Comparison of ENCODE assay signal across 9 cellular contexts in the genomic region with DNA sequence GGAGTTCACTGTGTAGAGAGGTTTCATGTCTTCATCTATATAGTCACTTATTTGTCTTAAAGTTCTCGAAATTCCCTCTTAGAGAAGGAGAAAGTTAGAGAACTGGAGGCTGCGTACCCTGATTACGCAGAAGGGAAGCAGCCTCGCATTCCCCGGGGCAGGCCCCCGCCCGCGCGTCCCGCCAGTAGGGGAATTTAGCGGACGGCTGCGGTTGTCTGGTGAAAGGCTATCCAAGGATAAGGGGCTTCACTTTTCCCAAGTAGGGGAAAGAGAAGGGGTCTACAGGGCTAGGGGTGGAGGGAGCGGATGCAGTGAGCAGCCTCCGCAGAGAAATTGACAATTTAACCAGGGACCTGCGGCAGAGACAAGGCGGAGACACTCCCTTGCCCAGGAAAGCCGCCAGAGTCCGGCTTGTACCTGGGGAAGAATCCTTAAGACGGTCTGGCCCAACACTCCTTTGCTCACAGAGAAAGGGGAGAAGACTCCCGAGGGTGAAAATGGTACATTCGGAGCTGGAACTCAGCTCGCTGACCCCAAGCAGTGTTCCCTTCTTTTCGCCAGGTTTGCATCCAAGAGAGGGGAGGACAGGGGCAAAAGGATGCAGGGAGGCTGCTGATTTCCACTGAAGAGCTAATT. TPM values are rescaled to one million over a fixed set of nuclear protein-coding genes. Genes with fewer than 3 reads are reported as not detected.
A peak's percentile ranks its signal among the peaks of the same experiment; 100 is the strongest.
DNase-seq lines count a peak whose midpoint lies in the region; ATAC-seq and TF ChIP-seq lines count a peak whose summit lies in the region.
"Had no signal": no experiment of that assay in that cellular context is flagged by ENCODE, and none has a peak within 500 bp of the region (broad histone marks: within the 10 kb centered on the region; RNA-seq: fewer than 3 reads in every experiment).

No MANE protein-coding gene starts in this region.

- H3K23ac ChIP-seq in trophoblast cell (ENCODE audit: low read length) = no peak overlapping the region

- H2AFZ ChIP-seq in trophoblast cell (ENCODE audit: insufficient read depth, low read length, poor library complexity) = no peak overlapping the region

- H3K36me3 Mint-ChIP-seq in CD14-positive monocyte = peaks cover 0 to 4% of the 10 kb centered on the region in 2 donors
- H3K36me3 Mint-ChIP-seq in activated naive CD8-positive, alpha-beta T cell treated with anti-CD3 and anti-CD28 coated beads, Interleukin-2, amount 10 ng/mL, durations not matched to agents 7 days and 5 days = no peaks in the 10 kb centered on the region

- WGBS in trophoblast cell (ENCODE audit: extremely low coverage, insufficient coverage, insufficient read length) = no CpG with 5 or more reads among the region's 24 CpGs

- peaks cover 23% of the 10 kb centered on the region for H3K27me3 ChIP-seq in trophoblast cell (ENCODE audit: insufficient read depth, low read length)

- H3K4me2 ChIP-seq in trophoblast cell (ENCODE audit: low read length) = peak overlapping the region; percentile 80

- intact Hi-C loops in CD14-positive monocyte (cut with micrococcal nuclease) (no loop called here), left ventricle myocardium superior (cut with micrococcal nuclease) (loop anchor here (10.0 kb wide), 1 partner anchor 160 kb away; no protein-coding TSS in a partner anchor)

- H3K18ac ChIP-seq in trophoblast cell (ENCODE audit: low read length) = no peak overlapping the region

- H3K27me3 Mint-ChIP-seq in CD14-positive monocyte (ENCODE audit: low read depth in 3 of 3) = peaks cover 42 to 51% (median 46%) of the 10 kb centered on the region in 3 donors
- peaks cover 60% of the 10 kb centered on the region for H3K27me3 Mint-ChIP-seq in activated naive CD8-positive, alpha-beta T cell treated with anti-CD3 and anti-CD28 coated beads, Interleukin-2, amount 10 ng/mL, durations not matched to agents 7 days and 5 days

- peaks cover 36% of the 10 kb centered on the region for H3K4me1 Mint-ChIP-seq in CD14-positive monocyte
- H3K4me1 Mint-ChIP-seq in activated naive CD8-positive, alpha-beta T cell treated with anti-CD3 and anti-CD28 coated beads, Interleukin-2, amount 10 ng/mL, durations not matched to agents 7 days and 5 days = peaks cover 14% of the 10 kb centered on the region

- H4K8ac ChIP-seq in trophoblast cell (ENCODE audit: low read depth, low read length) = no peak overlapping the region

- peaks cover 5% of the 10 kb centered on the region for H3K9me3 ChIP-seq in trophoblast cell (ENCODE audit: insufficient read depth, low read depth, low read length)

- H3K14ac ChIP-seq in trophoblast cell (ENCODE audit: low read length) = no peak overlapping the region

- ATAC-seq in activated naive CD8-positive, alpha-beta T cell treated with anti-CD3 and anti-CD28 coated beads, Interleukin-2, amount 10 ng/mL, durations not matched to agents 7 days and 5 days (ENCODE audit: low read depth) = no peak
- ATAC-seq in left ventricle myocardium superior = peak; percentile 38
- ATAC-seq in HG02938 (IDR thresholded peaks at IDR 0.05; ENCODE audit: unreplicated experiment) = no peak
- ATAC-seq: effector memory CD8-positive, alpha-beta T cell had no signal

- H3K4ac ChIP-seq in trophoblast cell (ENCODE audit: low read depth, low read length) = no peak overlapping the region

- DNase-seq in CD14-positive monocyte (ENCODE audit: low spot score) (no peak), left ventricle myocardium superior (peak; percentile 59), trophoblast cell (no peak), GM19240 (ENCODE audit: insufficient read length, low spot score) (no peak)
- DNase-seq in activated naive CD8-positive, alpha-beta T cell treated with anti-CD3 and anti-CD28 coated beads, Interleukin-2, amount 10 ng/mL, durations not matched to agents 7 days and 5 days = peak; percentile 15
- DNase-seq in stimulated activated CD4-positive, alpha-beta T cell treated with anti-CD3 and anti-CD28 coated beads, Interleukin-4, amount 100 ng/mL, for 1 hour = no peak
- no peak for DNase-seq in activated T-cell treated with anti-CD3 and anti-CD28 coated beads, Interleukin-2, amount 50 U/mL, for 48 hours
- DNase-seq: effector memory CD8-positive, alpha-beta T cell had no signal

- no peak overlapping the region for H4K12ac ChIP-seq in trophoblast cell (ENCODE audit: low read depth, low read length)

- H2BK5ac ChIP-seq in trophoblast cell (ENCODE audit: low read depth, low read length, poor library complexity) = no peak overlapping the region

- no peaks in the 10 kb centered on the region for H3K36me3 ChIP-seq in trophoblast cell (ENCODE audit: control insufficient read depth in 1 of 2, insufficient read depth in 2 of 2, low read length in 2 of 2)

- no peak overlapping the region for H3K27ac Mint-ChIP-seq in CD14-positive monocyte
- no peak overlapping the region for H3K27ac Mint-ChIP-seq in activated naive CD8-positive, alpha-beta T cell treated with anti-CD3 and anti-CD28 coated beads, Interleukin-2, amount 10 ng/mL, durations not matched to agents 7 days and 5 days
- H3K27ac Mint-ChIP-seq: effector memory CD8-positive, alpha-beta T cell had no signal

- H3K9ac ChIP-seq in trophoblast cell (ENCODE audit: low read length) = peak overlapping the region; percentile 42

- no peak overlapping the region for H2AK5ac ChIP-seq in trophoblast cell (ENCODE audit: low read length)

- H3K27ac ChIP-seq in trophoblast cell (ENCODE audit: low read depth, low read length) = no peak overlapping the region

- H2BK12ac ChIP-seq in trophoblast cell (ENCODE audit: low read length) = no peak overlapping the region

- TF ChIP-seq CTCF in CD14-positive monocyte (IDR thresholded peaks at IDR 0.05) = no peak

- H3K79me2 ChIP-seq in trophoblast cell (ENCODE audit: control insufficient read depth, insufficient read depth, low read length, poor library complexity) = peaks cover 2% of the 10 kb centered on the region

- H3K4me3 Mint-ChIP-seq in CD14-positive monocyte = peak overlapping the region; percentile 77 to 98
- H3K4me3 Mint-ChIP-seq in activated naive CD8-positive, alpha-beta T cell treated with anti-CD3 and anti-CD28 coated beads, Interleukin-2, amount 10 ng/mL, durations not matched to agents 7 days and 5 days = peak overlapping the region; percentile 82
- H3K4me3 Mint-ChIP-seq: effector memory CD8-positive, alpha-beta T cell had no signal

- H2BK120ac ChIP-seq in trophoblast cell (ENCODE audit: insufficient read depth, low read length, poor library complexity) = no peak overlapping the region

- no peak overlapping the region for H4K91ac ChIP-seq in trophoblast cell (ENCODE audit: low read depth, low read length)

- H3K4me1 ChIP-seq in trophoblast cell (ENCODE audit: control insufficient read depth in 1 of 2, insufficient read depth in 2 of 2, low read length in 2 of 2) = peaks cover 13 to 22% of the 10 kb centered on the region in 2 experiments

- POLR2A ChIA-PET in activated naive CD8-positive, alpha-beta T cell treated with anti-CD3 and anti-CD28 coated beads, Interleukin-2, amount 10 ng/mL, durations not matched to agents 7 days and 5 days (lab: Charles Lee) = no interaction called here

- H3K4me3 ChIP-seq in trophoblast cell (ENCODE audit: low read depth, low read length) = peak overlapping the region; percentile 84

- peaks cover 6% of the 10 kb centered on the region for H3K79me1 ChIP-seq in trophoblast cell (ENCODE audit: low read length)

- peaks cover 0 to 15% (median 6%) of the 10 kb centered on the region in 7 donors for H3K9me3 Mint-ChIP-seq in CD14-positive monocyte
- H3K9me3 Mint-ChIP-seq in activated naive CD8-positive, alpha-beta T cell treated with anti-CD3 and anti-CD28 coated beads, Interleukin-2, amount 10 ng/mL, durations not matched to agents 7 days and 5 days = no peaks in the 10 kb centered on the region

RNA-seq across cellular contexts. Expression of a gene that starts 1.0 kb away (rescaled TPM):
- under 1 TPM in 1 of 2 donors, not detected in 1; 0.11 TPM for polyA plus RNA-seq in CD14-positive monocyte
- total RNA-seq in activated naive CD8-positive, alpha-beta T cell treated with anti-CD3 and anti-CD28 coated beads, Interleukin-2, amount 10 ng/mL, durations not matched to agents 7 days and 5 days = under 1 TPM; 0.14 to 0.19 TPM
- 3.6 TPM for total RNA-seq in left ventricle myocardium superior
- polyA plus RNA-seq in trophoblast cell (2013) = 0.72 and 0.79 TPM in 2 replicates

Comparison
In these comparisons a context has a peak if more than half of its experiments do, and no peak if none do; other contexts are left out.
1. DNase-seq: peak in activated naive CD8-positive, alpha-beta T cell treated with anti-CD3 and anti-CD28 coated beads, Interleukin-2, amount 10 ng/mL, durations not matched to agents 7 days and 5 days (single experiment) and left ventricle myocardium superior (single experiment); none in CD14-positive monocyte (single experiment), trophoblast cell (0 of 2), stimulated activated CD4-positive, alpha-beta T cell treated with anti-CD3 and anti-CD28 coated beads, Interleukin-4, amount 100 ng/mL, for 1 hour (single experiment), GM19240 (single experiment) and activated T-cell treated with anti-CD3 and anti-CD28 coated beads, Interleukin-2, amount 50 U/mL, for 48 hours (0 of 2).